9 cellular contexts compared by ENCODE assay signal in genomic region chr11:116984589-116984988, GRCh38.
DNase-seq lines count a peak whose midpoint lies in the region; TF ChIP-seq lines count a peak whose summit lies in the region.
"Had no signal": no experiment of that assay in that cellular context is flagged by ENCODE, and none has a peak within 500 bp of the region (broad histone marks: within the 10 kb centered on the region; RNA-seq: fewer than 3 reads in every experiment).

No MANE protein-coding gene starts in this region.

- TF ChIP-seq CTCF in OCI-LY1 (IDR thresholded peaks at IDR 0.05; ENCODE audit: low read length): no peak
- TF ChIP-seq CTCF in esophagus muscularis mucosa (IDR thresholded peaks at IDR 0.05): no peak

- H3K27me3 ChIP-seq in OCI-LY1 (ENCODE audit: insufficient read depth, low read length): no peaks in the 10 kb centered on the region
- no peaks in the 10 kb centered on the region for H3K27me3 ChIP-seq in esophagus muscularis mucosa
- H3K27me3 ChIP-seq in rectal smooth muscle tissue (ENCODE audit: control insufficient read depth, insufficient read depth, low read length): no peaks in the 10 kb centered on the region

- no peaks in the 10 kb centered on the region; the same call in 1 of the 2 replicates for H4K20me1 ChIP-seq in OCI-LY1 (ENCODE audit: insufficient read depth, low read length)

- 0 out of 2 replicates have a peak, but pooled peaks cover 10% of the 10 kb centered on the region for H3F3A ChIP-seq in OCI-LY1 (ENCODE audit: insufficient read depth, low read length)

- intact Hi-C loops in esophagus muscularis mucosa (cut with DNase I): no loop called here

- H3K4me3 ChIP-seq in OCI-LY1 (ENCODE audit: low read depth, low read length, poor library complexity, severe bottlenecking) (no peak overlapping the region), esophagus muscularis mucosa (no peak overlapping the region), rectal smooth muscle tissue (ENCODE audit: low read length) (peak overlapping the region; percentile 33)

- TF ChIP-seq POLR2A in esophagus muscularis mucosa (IDR thresholded peaks at IDR 0.05; ENCODE audit: low read depth) (no peak), erythroblast (IDR thresholded peaks at IDR 0.05; ENCODE audit: low read length) (no peak)

- no peak overlapping the region for H2AFZ ChIP-seq in OCI-LY1 (ENCODE audit: low read length)

- H3K79me2 ChIP-seq in OCI-LY1 (ENCODE audit: insufficient read depth, low read length): peaks cover 78% of the 10 kb centered on the region

- peaks cover 81% of the 10 kb centered on the region for H3K4me1 ChIP-seq in OCI-LY1 (ENCODE audit: insufficient read depth, low read length, severe bottlenecking)
- H3K4me1 ChIP-seq in esophagus muscularis mucosa: peaks cover 36 to 86% (median 77%) of the 10 kb centered on the region in 4 donors
- H3K4me1 ChIP-seq in rectal smooth muscle tissue (ENCODE audit: control insufficient read depth, insufficient read depth, low read length): peaks cover 31% of the 10 kb centered on the region

- H3K27ac ChIP-seq in OCI-LY1 (ENCODE audit: low read depth, low read length, poor library complexity, severe bottlenecking) (peak overlapping the region; percentile 38), esophagus muscularis mucosa (replicated peaks in 1 of 4) (peak overlapping the region; percentile 24 to 64 (median 51)), rectal smooth muscle tissue (ENCODE audit: low read depth, low read length) (peak overlapping the region; percentile 67)

- WGBS in esophagus muscularis mucosa: 53% methylated on average over 6 of the region's 6 CpGs

- TF ChIP-seq EP300 in esophagus muscularis mucosa (IDR thresholded peaks at IDR 0.05): no peak

- 0 out of 2 replicates have a peak, but pooled peaks cover 3% of the 10 kb centered on the region for H3K36me3 ChIP-seq in OCI-LY1 (ENCODE audit: insufficient read depth, low read length)
- no peaks in the 10 kb centered on the region for H3K36me3 ChIP-seq in esophagus muscularis mucosa
- no peaks in the 10 kb centered on the region for H3K36me3 ChIP-seq in rectal smooth muscle tissue (ENCODE audit: control insufficient read depth, insufficient read depth, low read length)

- H3K9me3 ChIP-seq in OCI-LY1 (ENCODE audit: low read length) (no peaks in the 10 kb centered on the region), esophagus muscularis mucosa (no peaks in the 10 kb centered on the region)

- no peaks in the 10 kb centered on the region for H3K9me2 ChIP-seq in OCI-LY1 (ENCODE audit: low read depth, low read length)

- DNase-seq in Daoy (ENCODE audit: low read depth) (peak; percentile 65), esophagus muscularis mucosa (ENCODE audit: extremely low spot score) (no peak), NCI-H2107 treated with DMSO at 0.1 percent for 48 hours (lab: John Stamatoyannopoulos, UW; ENCODE audit: unreplicated experiment) (no peak), NCI-H1105 (lab: John Stamatoyannopoulos, UW) (no peak), erythroblast (lab: John Stamatoyannopoulos, UW) (no peak)
- DNase-seq in stimulated activated CD4-positive, alpha-beta T cell treated with anti-CD3 and anti-CD28 coated beads, Interleukin-4, amount 100 ng/mL, for 4 hours: no peak
- DNase-seq: activated naive CD4-positive, alpha-beta T cell had no signal

- H3K4me2 ChIP-seq in OCI-LY1 (ENCODE audit: low read length): no peak overlapping the region

- H3K9ac ChIP-seq in OCI-LY1 (ENCODE audit: low read length) (no peak overlapping the region), rectal smooth muscle tissue (ENCODE audit: low read length) (no peak overlapping the region)
